8 cellular contexts compared by ENCODE assay signal in the genomic region with DNA sequence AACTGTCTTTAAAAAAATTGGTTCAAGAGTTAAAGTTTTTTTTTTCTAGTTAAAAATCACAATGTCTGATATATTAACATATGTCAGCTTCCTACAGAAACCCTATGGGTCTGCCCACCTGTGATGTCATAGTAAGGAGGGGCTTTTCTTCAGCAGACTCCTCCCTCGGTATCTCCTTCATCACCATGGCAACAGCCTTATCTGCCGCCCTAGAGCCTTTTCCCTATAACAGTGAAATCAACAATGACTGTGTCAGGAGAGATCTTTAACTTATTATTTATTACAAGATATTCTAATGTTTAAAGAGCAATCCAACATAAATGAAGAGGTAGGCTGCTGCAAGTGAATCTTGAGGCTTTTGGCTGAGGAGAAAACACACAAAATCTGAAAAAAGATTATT.
DNase-seq lines count a peak whose midpoint lies in the region; ATAC-seq and TF ChIP-seq lines count a peak whose summit lies in the region.

No MANE protein-coding gene starts in this region.

- peaks cover 5% of the 10 kb centered on the region for H3K27me3 ChIP-seq in adrenal gland

- no peak overlapping the region for H3K4me3 ChIP-seq in adrenal gland

- no peaks in the 10 kb centered on the region for H3K36me3 Mint-ChIP-seq in glutamatergic neuron (ENCODE audit: unreplicated experiment)

- intact Hi-C loops in adrenal gland (cut with DNase I), result no loop called here

- no peak for TF ChIP-seq POLR2A in adrenal gland (IDR thresholded peaks at IDR 0.05)

- DNase-seq in DMS114 treated with DMSO at 0.1 percent for 48 hours (lab: John Stamatoyannopoulos, UW; ENCODE audit: unreplicated experiment) (peak; percentile 32), SHP77 treated with DMSO at 0.1 percent for 48 hours (lab: John Stamatoyannopoulos, UW) (peak; percentile 5), glutamatergic neuron (peak; percentile 24), NOMO-1 treated with DMSO at 0.1 percent for 48 hours (lab: John Stamatoyannopoulos, UW; ENCODE audit: unreplicated experiment) (no peak), cerebellum (ENCODE audit: low spot score) (no peak), adrenal gland (no peak)

- H3K4me3 Mint-ChIP-seq in glutamatergic neuron (ENCODE audit: unreplicated experiment), result peak overlapping the region; percentile 59

- no peaks in the 10 kb centered on the region for H3K27me3 Mint-ChIP-seq in glutamatergic neuron (ENCODE audit: unreplicated experiment)

- H3K4me1 Mint-ChIP-seq in glutamatergic neuron (ENCODE audit: low read depth, unreplicated experiment), result peaks cover 16% of the 10 kb centered on the region

- 3 to 20% (median 10%) methylated on average over 2 of the region's 2 CpGs for WGBS in adrenal gland, 4 donors

- peak; percentile 86 for ATAC-seq in GM21367 (IDR thresholded peaks at IDR 0.05; ENCODE audit: unreplicated experiment)
- ATAC-seq in HG03521 (IDR thresholded peaks at IDR 0.05; ENCODE audit: unreplicated experiment), result peak; percentile 92

- H3K36me3 ChIP-seq in adrenal gland (replicated peaks in 1 of 2), result no peaks in the 10 kb centered on the region

- H3K27ac Mint-ChIP-seq in glutamatergic neuron (ENCODE audit: unreplicated experiment), result peak overlapping the region; percentile 48

- no peaks in the 10 kb centered on the region for H3K9me3 ChIP-seq in adrenal gland (replicated peaks in 1 of 3)

- H3K27ac ChIP-seq in adrenal gland, result no peak overlapping the region

- no peaks in the 10 kb centered on the region for H3K9me3 Mint-ChIP-seq in glutamatergic neuron (ENCODE audit: unreplicated experiment)

- TF ChIP-seq CTCF in glutamatergic neuron (IDR thresholded peaks at IDR 0.05; ENCODE audit: partially characterized antibody, unreplicated experiment), result no peak
- TF ChIP-seq CTCF in adrenal gland (IDR thresholded peaks at IDR 0.05), result no peak

- H3K4me1 ChIP-seq in adrenal gland (replicated peaks in 1 of 2), result no peaks in the 10 kb centered on the region

Comparison
In these comparisons a context has a peak if more than half of its experiments do, and no peak if none do; other contexts are left out.
1. DNase-seq: peak in DMS114 treated with DMSO at 0.1 percent for 48 hours (single experiment), SHP77 treated with DMSO at 0.1 percent for 48 hours (single experiment) and glutamatergic neuron (single experiment); none in NOMO-1 treated with DMSO at 0.1 percent for 48 hours (single experiment), cerebellum (single experiment) and adrenal gland (0 of 7).